Comparison of ENCODE assay signal across 25 cellular contexts in the genomic region with DNA sequence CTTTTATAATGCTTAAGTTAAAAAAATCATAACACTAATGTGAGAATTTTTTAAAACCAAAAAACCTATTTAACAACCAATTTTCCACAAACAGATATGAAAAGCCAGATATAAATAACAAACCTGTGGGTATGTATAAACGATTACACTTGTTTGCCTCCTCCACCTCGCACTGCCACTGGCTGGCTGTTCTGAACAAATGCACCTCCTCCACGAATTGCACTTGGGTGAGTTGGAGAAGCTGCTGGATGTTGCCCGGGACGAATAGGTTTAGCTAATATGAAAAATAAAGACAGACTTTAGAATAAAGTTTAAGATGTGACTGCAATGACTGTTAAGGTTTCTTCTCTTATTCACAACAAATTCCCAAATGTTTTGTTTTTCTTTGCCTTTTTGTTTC. TPM values are rescaled to one million over a fixed set of nuclear protein-coding genes. Genes with fewer than 3 reads are reported as not detected.
DNase-seq lines count a peak whose midpoint lies in the region; ATAC-seq, FAIRE-seq and TF ChIP-seq lines count a peak whose summit lies in the region.
"Had no signal": no experiment of that assay in that cellular context is flagged by ENCODE, and none has a peak within 500 bp of the region (broad histone marks: within the 10 kb centered on the region; RNA-seq: fewer than 3 reads in every experiment).

No MANE protein-coding gene starts in this region.

- no peak overlapping the region for H3K4me3 ChIP-seq in CD8-positive, alpha-beta T cell (ENCODE audit: low read depth, low read length)
- H3K4me3 ChIP-seq: BLaER1 treated with 17β-estradiol and CSF1 and Interleukin-3, amounts not matched to agents 10 nM and 100 nM; MG63 had no signal

- H3K36me3 ChIP-seq in CD8-positive, alpha-beta T cell (ENCODE audit: insufficient read depth, low read length), result peaks cover 42% of the 10 kb centered on the region

- DNase-seq in activated CD8-positive, alpha-beta T cell treated with anti-CD3 and anti-CD28 coated beads for 36 hours, result no peak
- DNase-seq in activated CD8-positive, alpha-beta T cell treated with anti-CD3 and anti-CD28 coated beads, Interleukin-2, amount 10 ng/mL, durations not matched to agents 7 days and 5 days, result no peak
- no peak for DNase-seq in CD8-positive, alpha-beta T cell
- DNase-seq in endothelial cell (ENCODE audit: low spot score), result no peak
- DNase-seq in glutamatergic neuron, result no peak
- no peak for DNase-seq in HK-2 (ENCODE audit: unreplicated experiment)
- DNase-seq: Calu3; CD8-positive, alpha-beta memory T cell; DMS79 treated with DMSO at 0.1 percent for 48 hours; GF-D8; KG1; MG63; NCI-H1105 treated with DMSO at 0.1 percent for 48 hours; NCI-H146; NCI-H1930; NCI-H446; NCI-H524 treated with DMSO at 0.1 percent for 48 hours; NCI-H82; NK-92 treated with Interleukin-12 subunit alpha and Interleukin-12 subunit beta, amount 100 ng/mL, for 24 hours; PC-3; SK-N-SH had no signal

- H3K27me3 ChIP-seq in CD8-positive, alpha-beta T cell (ENCODE audit: insufficient read depth, low read length), result no peaks in the 10 kb centered on the region
- H3K27me3 ChIP-seq: BLaER1 treated with 17β-estradiol and CSF1 and Interleukin-3, amounts not matched to agents 10 nM and 100 nM; MG63 had no signal

- POLR2A ChIA-PET in activated CD8-positive, alpha-beta T cell treated with anti-CD3 and anti-CD28 coated beads for 36 hours (lab: Charles Lee), result no interaction called here
- POLR2A ChIA-PET in activated CD8-positive, alpha-beta T cell treated with anti-CD3 and anti-CD28 coated beads, Interleukin-2, amount 10 ng/mL, durations not matched to agents 7 days and 5 days (lab: Charles Lee), result no interaction called here
- POLR2A ChIA-PET in CD8-positive, alpha-beta T cell (lab: Charles Lee), result no interaction called here

- H3K9me3 ChIP-seq in CD8-positive, alpha-beta T cell (ENCODE audit: low read length), result no peaks in the 10 kb centered on the region
- H3K9me3 ChIP-seq: BLaER1 treated with 17β-estradiol and CSF1 and Interleukin-3, amounts not matched to agents 10 nM and 100 nM; MG63; SK-N-SH had no signal

- FAIRE-seq in A204.1 (lab: Jason Lieb, UNC), result peak; percentile 41
- FAIRE-seq: H54 had no signal

- no peak overlapping the region for H3K27ac ChIP-seq in CD8-positive, alpha-beta T cell (ENCODE audit: low read depth, low read length)
- H3K27ac ChIP-seq: BLaER1 treated with 17β-estradiol and CSF1 and Interleukin-3, amounts not matched to agents 10 nM and 100 nM had no signal

- H3K4me1 Mint-ChIP-seq in activated CD8-positive, alpha-beta T cell treated with anti-CD3 and anti-CD28 coated beads for 36 hours (ENCODE audit: low read depth), result no peaks in the 10 kb centered on the region
- no peaks in the 10 kb centered on the region for H3K4me1 Mint-ChIP-seq in activated CD8-positive, alpha-beta T cell treated with anti-CD3 and anti-CD28 coated beads, Interleukin-2, amount 10 ng/mL, durations not matched to agents 7 days and 5 days (ENCODE audit: low read depth)
- H3K4me1 Mint-ChIP-seq in CD8-positive, alpha-beta T cell (ENCODE audit: low read depth), result no peaks in the 10 kb centered on the region
- H3K4me1 Mint-ChIP-seq in endothelial cell (ENCODE audit: unreplicated experiment), result no peaks in the 10 kb centered on the region
- no peaks in the 10 kb centered on the region for H3K4me1 Mint-ChIP-seq in glutamatergic neuron (ENCODE audit: low read depth, unreplicated experiment)

- H3K27me3 Mint-ChIP-seq in activated CD8-positive, alpha-beta T cell treated with anti-CD3 and anti-CD28 coated beads for 36 hours, result no peaks in the 10 kb centered on the region
- no peaks in the 10 kb centered on the region for H3K27me3 Mint-ChIP-seq in activated CD8-positive, alpha-beta T cell treated with anti-CD3 and anti-CD28 coated beads, Interleukin-2, amount 10 ng/mL, durations not matched to agents 7 days and 5 days (ENCODE audit: low read depth)
- H3K27me3 Mint-ChIP-seq in CD8-positive, alpha-beta T cell (ENCODE audit: low read depth), result no peaks in the 10 kb centered on the region
- no peaks in the 10 kb centered on the region for H3K27me3 Mint-ChIP-seq in endothelial cell (ENCODE audit: unreplicated experiment)
- no peaks in the 10 kb centered on the region for H3K27me3 Mint-ChIP-seq in glutamatergic neuron (ENCODE audit: unreplicated experiment)
- H3K27me3 Mint-ChIP-seq: CD8-positive, alpha-beta memory T cell had no signal

- peaks cover 38% of the 10 kb centered on the region for H3K36me3 Mint-ChIP-seq in activated CD8-positive, alpha-beta T cell treated with anti-CD3 and anti-CD28 coated beads for 36 hours (ENCODE audit: low read depth)
- H3K36me3 Mint-ChIP-seq in activated CD8-positive, alpha-beta T cell treated with anti-CD3 and anti-CD28 coated beads, Interleukin-2, amount 10 ng/mL, durations not matched to agents 7 days and 5 days (ENCODE audit: low read depth), result peaks cover 61% of the 10 kb centered on the region
- H3K36me3 Mint-ChIP-seq in CD8-positive, alpha-beta T cell, result peaks cover 79% of the 10 kb centered on the region
- H3K36me3 Mint-ChIP-seq in endothelial cell (ENCODE audit: low read depth, unreplicated experiment), result peaks cover 48% of the 10 kb centered on the region
- peaks cover 6% of the 10 kb centered on the region for H3K36me3 Mint-ChIP-seq in glutamatergic neuron (ENCODE audit: unreplicated experiment)

- no peaks in the 10 kb centered on the region for H3K9me3 Mint-ChIP-seq in activated CD8-positive, alpha-beta T cell treated with anti-CD3 and anti-CD28 coated beads for 36 hours
- no peaks in the 10 kb centered on the region for H3K9me3 Mint-ChIP-seq in activated CD8-positive, alpha-beta T cell treated with anti-CD3 and anti-CD28 coated beads, Interleukin-2, amount 10 ng/mL, durations not matched to agents 7 days and 5 days (ENCODE audit: insufficient read depth)
- no peaks in the 10 kb centered on the region for H3K9me3 Mint-ChIP-seq in CD8-positive, alpha-beta T cell
- H3K9me3 Mint-ChIP-seq in endothelial cell (ENCODE audit: unreplicated experiment), result no peaks in the 10 kb centered on the region
- peaks cover 2% of the 10 kb centered on the region for H3K9me3 Mint-ChIP-seq in glutamatergic neuron (ENCODE audit: unreplicated experiment)
- H3K9me3 Mint-ChIP-seq: CD8-positive, alpha-beta memory T cell had no signal

- CTCF ChIA-PET in activated CD8-positive, alpha-beta T cell treated with anti-CD3 and anti-CD28 coated beads for 36 hours (lab: Charles Lee), result interaction anchor here (0.7 to 1.3 kb wide), 5 partner anchors 11 to 176 kb away, joined by 3 to 4 read pairs (median 3); no protein-coding TSS in a partner anchor
- CTCF ChIA-PET in activated CD8-positive, alpha-beta T cell treated with anti-CD3 and anti-CD28 coated beads, Interleukin-2, amount 10 ng/mL, durations not matched to agents 7 days and 5 days (lab: Charles Lee), result interaction anchor here (0.9 kb wide), 1 partner anchor 153 kb away, joined by 3 read pairs; no protein-coding TSS in a partner anchor
- CTCF ChIA-PET in CD8-positive, alpha-beta T cell (lab: Charles Lee), result interaction anchor here (0.6 to 1.0 kb wide), 3 partner anchors 10 to 38 kb away, joined by 3 to 4 read pairs (median 3); no protein-coding TSS in a partner anchor

- no peak for TF ChIP-seq CTCF in activated CD8-positive, alpha-beta T cell treated with anti-CD3 and anti-CD28 coated beads for 36 hours (IDR thresholded peaks at IDR 0.05)
- TF ChIP-seq CTCF in CD8-positive, alpha-beta T cell (IDR thresholded peaks at IDR 0.05), result no peak
- no peak for TF ChIP-seq CTCF in endothelial cell (IDR thresholded peaks at IDR 0.05; ENCODE audit: unreplicated experiment)
- TF ChIP-seq CTCF in glutamatergic neuron (IDR thresholded peaks at IDR 0.05; ENCODE audit: partially characterized antibody, unreplicated experiment), result no peak

- ATAC-seq in activated CD8-positive, alpha-beta T cell treated with anti-CD3 and anti-CD28 coated beads for 36 hours, result no peak
- no peak for ATAC-seq in activated CD8-positive, alpha-beta T cell treated with anti-CD3 and anti-CD28 coated beads, Interleukin-2, amount 10 ng/mL, durations not matched to agents 7 days and 5 days
- ATAC-seq in CD8-positive, alpha-beta T cell, result no peak
- ATAC-seq in HG03469 (IDR thresholded peaks at IDR 0.05; ENCODE audit: unreplicated experiment), result no peak
- ATAC-seq: PC-3 had no signal

- peak overlapping the region; percentile 53 for H3K27ac Mint-ChIP-seq in activated CD8-positive, alpha-beta T cell treated with anti-CD3 and anti-CD28 coated beads for 36 hours
- no peak overlapping the region for H3K27ac Mint-ChIP-seq in activated CD8-positive, alpha-beta T cell treated with anti-CD3 and anti-CD28 coated beads, Interleukin-2, amount 10 ng/mL, durations not matched to agents 7 days and 5 days
- peak overlapping the region; percentile 5 for H3K27ac Mint-ChIP-seq in CD8-positive, alpha-beta T cell
- H3K27ac Mint-ChIP-seq in endothelial cell (ENCODE audit: unreplicated experiment) (no peak overlapping the region), glutamatergic neuron (ENCODE audit: unreplicated experiment) (no peak overlapping the region)

- H3K4me1 ChIP-seq in CD8-positive, alpha-beta T cell (ENCODE audit: insufficient read depth, low read length), result no peaks in the 10 kb centered on the region
- H3K4me1 ChIP-seq: BLaER1 treated with 17β-estradiol and CSF1 and Interleukin-3, amounts not matched to agents 10 nM and 100 nM had no signal

- intact Hi-C loops in activated CD8-positive, alpha-beta T cell treated with anti-CD3 and anti-CD28 coated beads for 36 hours (cut with micrococcal nuclease), result no loop called here
- intact Hi-C loops in CD8-positive, alpha-beta T cell (cut with DNase I, micrococcal nuclease), result loop anchor here (5.0 to 10.0 kb wide), 2 partner anchors 37 to 249 kb away; no protein-coding TSS in a partner anchor

- no peak overlapping the region for H3K4me3 Mint-ChIP-seq in activated CD8-positive, alpha-beta T cell treated with anti-CD3 and anti-CD28 coated beads for 36 hours
- H3K4me3 Mint-ChIP-seq in activated CD8-positive, alpha-beta T cell treated with anti-CD3 and anti-CD28 coated beads, Interleukin-2, amount 10 ng/mL, durations not matched to agents 7 days and 5 days, result no peak overlapping the region
- no peak overlapping the region for H3K4me3 Mint-ChIP-seq in CD8-positive, alpha-beta T cell
- peak overlapping the region; percentile 56 for H3K4me3 Mint-ChIP-seq in endothelial cell (ENCODE audit: unreplicated experiment)
- H3K4me3 Mint-ChIP-seq in glutamatergic neuron (ENCODE audit: unreplicated experiment), result no peak overlapping the region
- H3K4me3 Mint-ChIP-seq: CD8-positive, alpha-beta memory T cell had no signal

RNA-seq across cellular contexts. Expression of gene KIF5B, which starts 40.8 kb away (rescaled TPM):
- total RNA-seq in activated CD8-positive, alpha-beta T cell treated with anti-CD3 and anti-CD28 coated beads for 36 hours, result 10 to 100 TPM; 52.7 to 55.3 TPM
- total RNA-seq in activated CD8-positive, alpha-beta T cell treated with anti-CD3 and anti-CD28 coated beads, Interleukin-2, amount 10 ng/mL, durations not matched to agents 7 days and 5 days, result 10 to 100 TPM; 57.8 to 61.5 TPM
- total RNA-seq in CD8-positive, alpha-beta T cell, result 10 to 100 TPM; 53.2 to 53.8 TPM
- total RNA-seq in endothelial cell (ENCODE audit: unreplicated experiment), result 102 TPM
- 105 TPM for total RNA-seq in glutamatergic neuron (ENCODE audit: unreplicated experiment)

Comparison
In these comparisons a context has a peak if more than half of its experiments do, and no peak if none do; other contexts are left out.
1. H3K27ac Mint-ChIP-seq: peak in activated CD8-positive, alpha-beta T cell treated with anti-CD3 and anti-CD28 coated beads for 36 hours (single experiment) and CD8-positive, alpha-beta T cell (single experiment); none in activated CD8-positive, alpha-beta T cell treated with anti-CD3 and anti-CD28 coated beads, Interleukin-2, amount 10 ng/mL, durations not matched to agents 7 days and 5 days (single experiment), endothelial cell (single experiment) and glutamatergic neuron (single experiment).